Comparison of ENCODE assay signal across 31 cellular contexts in genomic region chr14:44412858-44413569, GRCh38.
DNase-seq lines count a peak whose midpoint lies in the region; ATAC-seq, FAIRE-seq and TF ChIP-seq lines count a peak whose summit lies in the region.
"Had no signal": no experiment of that assay in that cellular context is flagged by ENCODE, and none has a peak within 500 bp of the region (broad histone marks: within the 10 kb centered on the region; RNA-seq: fewer than 3 reads in every experiment).

No MANE protein-coding gene starts in this region.

- peaks cover 7% of the 10 kb centered on the region; the same call in 2 of the 3 replicates for H3K36me3 Mint-ChIP-seq in GM23338 (ENCODE audit: low read depth)
- no peaks in the 10 kb centered on the region for H3K36me3 Mint-ChIP-seq in neural progenitor cell
- H3K36me3 Mint-ChIP-seq: CD14-positive monocyte; CD8-positive, alpha-beta memory T cell had no signal

- H3K4me3 ChIP-seq in GM23338 = no peak overlapping the region
- no peak overlapping the region for H3K4me3 ChIP-seq in PC-9
- H3K4me3 ChIP-seq in hepatocyte = no peak overlapping the region
- no peak overlapping the region for H3K4me3 ChIP-seq in neural progenitor cell
- no peak overlapping the region for H3K4me3 ChIP-seq in pancreas
- H3K4me3 ChIP-seq: Peyer's patch, SK-N-MC had no signal

- H3F3A ChIP-seq in GM23338 (replicated peaks; ENCODE audit: low read depth) = no peaks in the 10 kb centered on the region
- no peaks in the 10 kb centered on the region for H3F3A ChIP-seq in PC-9 (ENCODE audit: insufficient read depth, low read depth)
- H3F3A ChIP-seq in neural progenitor cell (ENCODE audit: low read depth) = no peaks in the 10 kb centered on the region

- no peak overlapping the region for H3K9ac ChIP-seq in neural progenitor cell
- H3K9ac ChIP-seq: KMS-11 had no signal

- intact Hi-C loops in PC-9 (cut with micrococcal nuclease; ENCODE audit: unreplicated experiment) = no loop called here
- intact Hi-C loops in pancreas (cut with DNase I) = no loop called here

- no peak overlapping the region for H3K4me3 Mint-ChIP-seq in GM23338
- no peak overlapping the region for H3K4me3 Mint-ChIP-seq in neural progenitor cell
- H3K4me3 Mint-ChIP-seq: CD14-positive monocyte, HFFc6 had no signal

- H3K9me3 ChIP-seq in PC-9 (ENCODE audit: insufficient read depth, low read depth) (no peaks in the 10 kb centered on the region), hepatocyte (ENCODE audit: low read depth) (no peaks in the 10 kb centered on the region), neural progenitor cell (ENCODE audit: low read depth) (no peaks in the 10 kb centered on the region), pancreas (no peaks in the 10 kb centered on the region)
- H3K9me3 ChIP-seq: BE2C had no signal

- H3K27me3 Mint-ChIP-seq in GM23338 (ENCODE audit: insufficient read depth, low read depth, poor library complexity) = no peaks in the 10 kb centered on the region
- H3K27me3 Mint-ChIP-seq in neural progenitor cell (ENCODE audit: insufficient read depth, low read depth) = peaks cover 3% of the 10 kb centered on the region
- H3K27me3 Mint-ChIP-seq: CD8-positive, alpha-beta memory T cell had no signal

- CTCF ChIA-PET in PC-9 (lab: Charles Lee) = interaction anchor here (0.6 kb wide), 1 partner anchor 27 kb away, joined by 3 read pairs; no protein-coding TSS in a partner anchor

- peak overlapping the region; percentile 93 for H2AFZ ChIP-seq in GM23338
- H2AFZ ChIP-seq in PC-9 = 0 out of 2 replicates have a peak overlapping the region, but pooled peaks have one; percentile 48
- peak overlapping the region; percentile 20 for H2AFZ ChIP-seq in hepatocyte
- H2AFZ ChIP-seq in neural progenitor cell (replicated peaks) = peak overlapping the region; percentile 82

- BruUV-seq in PC-9 (replicated peaks; lab: Mats Ljungman, UMichigan) = no TSS peak

- peak overlapping the region; percentile 19; the same call in 1 of the 2 replicates for H3K4me2 ChIP-seq in GM23338
- H3K4me2 ChIP-seq in PC-9 = no peak overlapping the region
- H3K4me2 ChIP-seq in hepatocyte = no peak overlapping the region
- no peak overlapping the region for H3K4me2 ChIP-seq in neural progenitor cell
- H3K4me2 ChIP-seq: KMS-11 had no signal

- no peaks in the 10 kb centered on the region for H4K20me1 ChIP-seq in GM23338 (replicated peaks; ENCODE audit: insufficient read depth)
- no peaks in the 10 kb centered on the region for H4K20me1 ChIP-seq in PC-9 (ENCODE audit: insufficient read depth)
- H4K20me1 ChIP-seq in hepatocyte (ENCODE audit: insufficient read depth, poor library complexity, severe bottlenecking) = no peaks in the 10 kb centered on the region
- no peaks in the 10 kb centered on the region for H4K20me1 ChIP-seq in neural progenitor cell (ENCODE audit: low read depth)

- H3K4me1 Mint-ChIP-seq in GM23338 = peaks cover 5% of the 10 kb centered on the region; the same call in 2 of the 3 replicates
- peaks cover 4% of the 10 kb centered on the region for H3K4me1 Mint-ChIP-seq in neural progenitor cell
- H3K4me1 Mint-ChIP-seq: CD14-positive monocyte; CD8-positive, alpha-beta memory T cell had no signal

- H3K27ac ChIP-seq in GM23338 (ENCODE audit: low read depth) (no peak overlapping the region), PC-9 (no peak overlapping the region), hepatocyte (no peak overlapping the region), neural progenitor cell (no peak overlapping the region), pancreas (no peak overlapping the region)
- H3K27ac ChIP-seq: KMS-11, Peyer's patch, SK-N-MC had no signal

- ATAC-seq in GM23338 (peak; percentile 82), pancreas (no peak)

- H3K79me2 ChIP-seq in GM23338 (replicated peaks; ENCODE audit: insufficient read depth) (no peaks in the 10 kb centered on the region), PC-9 (ENCODE audit: low read depth) (no peaks in the 10 kb centered on the region), hepatocyte (no peaks in the 10 kb centered on the region), neural progenitor cell (ENCODE audit: low read depth) (no peaks in the 10 kb centered on the region)

- H3K36me3 ChIP-seq in GM23338 (ENCODE audit: insufficient read depth) (no peaks in the 10 kb centered on the region), PC-9 (ENCODE audit: low read depth) (no peaks in the 10 kb centered on the region), hepatocyte (replicated peaks; ENCODE audit: insufficient read depth, low read depth) (no peaks in the 10 kb centered on the region), neural progenitor cell (no peaks in the 10 kb centered on the region), pancreas (no peaks in the 10 kb centered on the region)
- H3K36me3 ChIP-seq: BE2C, Peyer's patch had no signal

- H3K9me2 ChIP-seq in GM23338 (ENCODE audit: insufficient read depth) = no peaks in the 10 kb centered on the region
- H3K9me2 ChIP-seq in PC-9 (ENCODE audit: insufficient read depth) = no peaks in the 10 kb centered on the region
- H3K9me2 ChIP-seq in hepatocyte (replicated peaks; ENCODE audit: insufficient read depth) = no peaks in the 10 kb centered on the region

- 89% methylated on average over 1 of the region's 1 CpG for WGBS in hepatocyte (ENCODE audit: low lambda C conversion rate, missing lambda C conversion rate)
- WGBS in pancreas, 2 donors = 59 to 79% methylated on average over 1 of the region's 1 CpG

- FAIRE-seq in pancreas (lab: Jason Lieb, UNC) = no peak
- FAIRE-seq: GM12892, GM19239, HTR-8/SVneo had no signal

- H3K9me3 Mint-ChIP-seq in GM23338 = peaks cover 22% of the 10 kb centered on the region
- peaks cover 2% of the 10 kb centered on the region for H3K9me3 Mint-ChIP-seq in neural progenitor cell

- no peaks in the 10 kb centered on the region for H3K27me3 ChIP-seq in GM23338 (ENCODE audit: insufficient read depth)
- H3K27me3 ChIP-seq in PC-9 (ENCODE audit: insufficient read depth, low read depth) = no peaks in the 10 kb centered on the region
- no peaks in the 10 kb centered on the region for H3K27me3 ChIP-seq in hepatocyte
- no peaks in the 10 kb centered on the region for H3K27me3 ChIP-seq in neural progenitor cell
- H3K27me3 ChIP-seq in pancreas = no peaks in the 10 kb centered on the region
- H3K27me3 ChIP-seq: BE2C, Peyer's patch had no signal

- POLR2A ChIA-PET in PC-9 (lab: Charles Lee; ENCODE audit: unreplicated experiment) = no interaction called here

- no peak overlapping the region; the same call in 1 of the 2 replicates for H3K27ac Mint-ChIP-seq in GM23338
- no peak overlapping the region for H3K27ac Mint-ChIP-seq in neural progenitor cell
- H3K27ac Mint-ChIP-seq: CD14-positive monocyte; CD8-positive, alpha-beta memory T cell; HFFc6 had no signal

- peaks cover 5% of the 10 kb centered on the region for H3K4me1 ChIP-seq in GM23338 (ENCODE audit: insufficient read depth)
- no peaks in the 10 kb centered on the region for H3K4me1 ChIP-seq in PC-9 (replicated peaks; ENCODE audit: insufficient read depth)
- H3K4me1 ChIP-seq in hepatocyte (ENCODE audit: insufficient read depth) = no peaks in the 10 kb centered on the region
- no peaks in the 10 kb centered on the region for H3K4me1 ChIP-seq in neural progenitor cell
- H3K4me1 ChIP-seq in pancreas = no peaks in the 10 kb centered on the region
- H3K4me1 ChIP-seq: BE2C, Peyer's patch had no signal

- TF ChIP-seq CTCF in GM23338 (conservative IDR thresholded peaks at IDR 0.05; ENCODE audit: low read depth in 2 of 2) (no peak), PC-9 (conservative IDR thresholded peaks at IDR 0.05) (no peak), hepatocyte (IDR thresholded peaks at IDR 0.05; ENCODE audit: poor library complexity) (no peak), neural progenitor cell (IDR thresholded peaks at IDR 0.05) (no peak), pancreas (IDR thresholded peaks at IDR 0.05) (no peak)

- DNase-seq in GM23338 (ENCODE audit: low spot score) = peak; percentile 12
- no peak for DNase-seq in PC-9
- DNase-seq in hepatocyte (ENCODE audit: low spot score) = no peak
- peak; percentile 20 for DNase-seq in neural progenitor cell (ENCODE audit: low spot score)
- DNase-seq in pancreas = no peak
- DNase-seq in stimulated activated CD4-positive, alpha-beta T cell treated with anti-CD3 and anti-CD28 coated beads, Interleukin-2, amount 100 ng/mL, for 24 hours = no peak
- no peak for DNase-seq in activated CD4-positive, alpha-beta T cell treated with anti-CD3 and anti-CD28 coated beads for 1 hour
- DNase-seq in SKM-1 treated with dmso at 0.1 percent for 144 hours (lab: John Stamatoyannopoulos, UW; ENCODE audit: unreplicated experiment) = no peak
- DNase-seq: 8988T; ACHN; BE2C; CD8-positive, alpha-beta memory T cell; DMS153; DND-41; H7; HFFc6; MM.1S; NCI-H1048; NCI-H1417; NCI-H1694; NCI-H2029 treated with DMSO at 0.1 percent for 48 hours; NCI-H446 treated with DMSO at 0.1 percent for 48 hours; NCI-H526 treated with DMSO at 0.1 percent for 48 hours; Peyer's patch; SHP77 treated with DMSO at 0.1 percent for 48 hours had no signal

TF ChIP-seq in GM23338, 12 proteins besides CTCF, POLR2A, EP300 and RAD21:
- no peak for TF ChIP-seq ZNF114 (CRISPR knock-in tag; IDR thresholded peaks at IDR 0.05)
- no peak for TF ChIP-seq ETS1 (IDR thresholded peaks at IDR 0.05)
- no peak for TF ChIP-seq STAT1 (IDR thresholded peaks at IDR 0.05; ENCODE audit: unreplicated experiment)
- TF ChIP-seq NANOG (IDR thresholded peaks at IDR 0.05; ENCODE audit: borderline replicate concordance) = no peak
- TF ChIP-seq ZNF331 (CRISPR knock-in tag; IDR thresholded peaks at IDR 0.05; ENCODE audit: low read depth) = no peak

Comparison
In these comparisons a context has a peak if more than half of its experiments do, and no peak if none do; other contexts are left out.
1. DNase-seq: peak in GM23338 (single experiment) and neural progenitor cell (single experiment); none in PC-9 (0 of 2), hepatocyte (single experiment), pancreas (0 of 6), stimulated activated CD4-positive, alpha-beta T cell treated with anti-CD3 and anti-CD28 coated beads, Interleukin-2, amount 100 ng/mL, for 24 hours (0 of 2), activated CD4-positive, alpha-beta T cell treated with anti-CD3 and anti-CD28 coated beads for 1 hour (single experiment) and SKM-1 treated with dmso at 0.1 percent for 144 hours (single experiment).
2. H2AFZ ChIP-seq: peak in every context shown above with its lines; median percentile 93 in GM23338; 82 in neural progenitor cell; 48 in PC-9; 20 in hepatocyte.